ENCODE assay signal across 16 cellular contexts in genomic region chr7:152661479-152661878, GRCh38. TPM values are rescaled to one million over a fixed set of nuclear protein-coding genes. Genes with fewer than 3 reads are reported as not detected.
A peak's percentile ranks its signal among the peaks of the same experiment; 100 is the strongest.
DNase-seq lines count a peak whose midpoint lies in the region; ATAC-seq and TF ChIP-seq lines count a peak whose summit lies in the region.
"Had no signal": no experiment of that assay in that cellular context is flagged by ENCODE, and none has a peak within 500 bp of the region (broad histone marks: within the 10 kb centered on the region; RNA-seq: fewer than 3 reads in every experiment).

No MANE protein-coding gene starts in this region.

- no peak overlapping the region for H3K4me3 Mint-ChIP-seq in activated CD8-positive, alpha-beta memory T cell treated with anti-CD3 and anti-CD28 coated beads, Interleukin-2, amount 10 ng/mL, durations not matched to agents 7 days and 5 days
- no peak overlapping the region for H3K4me3 Mint-ChIP-seq in endothelial cell (ENCODE audit: unreplicated experiment)

- ATAC-seq in activated CD8-positive, alpha-beta memory T cell treated with anti-CD3 and anti-CD28 coated beads, Interleukin-2, amount 10 ng/mL, durations not matched to agents 7 days and 5 days: no peak
- ATAC-seq in Panc1: peak; percentile 62
- peak in 7 of 8 donors; percentile 46 to 97 (median 89) for ATAC-seq in heart right ventricle
- ATAC-seq in psoas muscle: peak; percentile 63 to 80 (median 76)

- in situ Hi-C loops in Panc1 (cut with HindIII; ENCODE audit: low pct_unique_long_range_greater_than_20kb, low sequenced_read_pairs): no loop called here

- peak overlapping the region; percentile 21 for H3K27ac Mint-ChIP-seq in activated CD8-positive, alpha-beta memory T cell treated with anti-CD3 and anti-CD28 coated beads, Interleukin-2, amount 10 ng/mL, durations not matched to agents 7 days and 5 days
- no peak overlapping the region for H3K27ac Mint-ChIP-seq in endothelial cell (ENCODE audit: unreplicated experiment)

- H3K4me3 ChIP-seq in Panc1 (ENCODE audit: low read depth in 2 of 2, low read length in 2 of 2): no peak overlapping the region
- H3K4me3 ChIP-seq in heart right ventricle: no peak overlapping the region
- no peak overlapping the region for H3K4me3 ChIP-seq in psoas muscle
- H3K4me3 ChIP-seq in stomach: no peak overlapping the region
- H3K4me3 ChIP-seq: A549 had no signal

- H3K36me3 ChIP-seq in Panc1 (ENCODE audit: control insufficient read depth, insufficient read depth, low read length): no peaks in the 10 kb centered on the region
- H3K36me3 ChIP-seq in heart right ventricle: peaks cover 0 to 7% (median 0%) of the 10 kb centered on the region in 9 donors
- H3K36me3 ChIP-seq in psoas muscle (ENCODE audit: insufficient read depth in 1 of 2, low read depth in 1 of 2): no peaks in the 10 kb centered on the region
- no peaks in the 10 kb centered on the region for H3K36me3 ChIP-seq in stomach

- H3K4me1 Mint-ChIP-seq in activated CD8-positive, alpha-beta memory T cell treated with anti-CD3 and anti-CD28 coated beads, Interleukin-2, amount 10 ng/mL, durations not matched to agents 7 days and 5 days: no peaks in the 10 kb centered on the region
- peaks cover 13% of the 10 kb centered on the region for H3K4me1 Mint-ChIP-seq in endothelial cell (ENCODE audit: unreplicated experiment)

- DNase-seq in activated CD8-positive, alpha-beta memory T cell treated with anti-CD3 and anti-CD28 coated beads, Interleukin-2, amount 10 ng/mL, durations not matched to agents 7 days and 5 days: no peak
- DNase-seq in activated CD8-positive, alpha-beta memory T cell treated with anti-CD3 and anti-CD28 coated beads, Interleukin-2, amount 50 U/mL, for 4 hours: no peak
- no peak for DNase-seq in Panc1 (ENCODE audit: low read depth, low spot score)
- DNase-seq in heart right ventricle: no peak
- no peak for DNase-seq in psoas muscle
- no peak for DNase-seq in endothelial cell (ENCODE audit: low spot score)
- DNase-seq in hippocampal formation (lab: John Stamatoyannopoulos, UW): no peak
- no peak for DNase-seq in stomach
- DNase-seq: COR-L47, DMS53, MV-4-11, NCI-H1417 treated with DMSO at 0.1 percent for 48 hours, NCI-H2029 treated with DMSO at 0.1 percent for 48 hours, NCI-H510A had no signal

- POLR2A ChIA-PET in Panc1 (lab: Charles Lee): no interaction called here

- CTCF ChIA-PET in activated CD8-positive, alpha-beta memory T cell treated with anti-CD3 and anti-CD28 coated beads, Interleukin-2, amount 10 ng/mL, durations not matched to agents 7 days and 5 days (lab: Charles Lee): no interaction called here
- CTCF ChIA-PET in Panc1 (lab: Charles Lee): no interaction called here

- no peak for TF ChIP-seq CTCF in Panc1 (IDR thresholded peaks at IDR 0.05)
- no peak for TF ChIP-seq CTCF in heart right ventricle (IDR thresholded peaks at IDR 0.05)
- TF ChIP-seq CTCF in psoas muscle (IDR thresholded peaks at IDR 0.05): no peak
- TF ChIP-seq CTCF in endothelial cell (IDR thresholded peaks at IDR 0.05; ENCODE audit: unreplicated experiment): no peak
- no peak for TF ChIP-seq CTCF in stomach (IDR thresholded peaks at IDR 0.05)

- intact Hi-C loops in Panc1 (cut with micrococcal nuclease; ENCODE audit: unreplicated experiment): no loop called here
- intact Hi-C loops in heart right ventricle (cut with DNase I): no loop called here
- intact Hi-C loops in psoas muscle (cut with DNase I): no loop called here
- intact Hi-C loops in stomach (cut with DNase I; ENCODE audit: low total_unique reads): no loop called here

- no TSS peak for BruUV-seq in Panc1 (replicated peaks; lab: Mats Ljungman, UMichigan)

- H3K9me3 ChIP-seq in Panc1 (ENCODE audit: control insufficient read depth, insufficient read depth, low read depth, low read length): no peaks in the 10 kb centered on the region
- H3K9me3 ChIP-seq in heart right ventricle: no peaks in the 10 kb centered on the region
- H3K9me3 ChIP-seq in psoas muscle: no peaks in the 10 kb centered on the region
- H3K9me3 ChIP-seq in stomach: no peaks in the 10 kb centered on the region
- H3K9me3 ChIP-seq: A549 had no signal

- H3K9me3 Mint-ChIP-seq in activated CD8-positive, alpha-beta memory T cell treated with anti-CD3 and anti-CD28 coated beads, Interleukin-2, amount 10 ng/mL, durations not matched to agents 7 days and 5 days (ENCODE audit: low read depth): no peaks in the 10 kb centered on the region
- H3K9me3 Mint-ChIP-seq in endothelial cell (ENCODE audit: unreplicated experiment): no peaks in the 10 kb centered on the region

- H3K4me1 ChIP-seq in Panc1 (ENCODE audit: control insufficient read depth, insufficient read depth, low read length) (no peaks in the 10 kb centered on the region), heart right ventricle (peaks cover 0 to 11% (median 0%) of the 10 kb centered on the region in 9 donors), psoas muscle (no peaks in the 10 kb centered on the region), stomach (peaks cover 0 to 13% (median 5%) of the 10 kb centered on the region in 4 donors)
- H3K4me1 ChIP-seq: A549 had no signal

- WGBS in heart right ventricle, 2 donors: 60 to 69% methylated on average over 1 of the region's 1 CpG
- 33 to 54% (median 45%) methylated on average over 1 of the region's 1 CpG for WGBS in psoas muscle, 3 donors
- 88 to 100% (median 93%) methylated on average over 1 of the region's 1 CpG for whole genome bisulfite sequencing in stomach, 5 donors

- peaks cover 45% of the 10 kb centered on the region for H3K36me3 Mint-ChIP-seq in activated CD8-positive, alpha-beta memory T cell treated with anti-CD3 and anti-CD28 coated beads, Interleukin-2, amount 10 ng/mL, durations not matched to agents 7 days and 5 days
- H3K36me3 Mint-ChIP-seq in endothelial cell (ENCODE audit: low read depth, unreplicated experiment): no peaks in the 10 kb centered on the region

- TF ChIP-seq POLR2A in stomach (IDR thresholded peaks at IDR 0.05): no peak

- no peaks in the 10 kb centered on the region for H3K27me3 Mint-ChIP-seq in activated CD8-positive, alpha-beta memory T cell treated with anti-CD3 and anti-CD28 coated beads, Interleukin-2, amount 10 ng/mL, durations not matched to agents 7 days and 5 days
- no peaks in the 10 kb centered on the region for H3K27me3 Mint-ChIP-seq in endothelial cell (ENCODE audit: unreplicated experiment)

- H3K27me3 ChIP-seq in Panc1 (ENCODE audit: control insufficient read depth, insufficient read depth, low read length) (no peaks in the 10 kb centered on the region), heart right ventricle (no peaks in the 10 kb centered on the region), psoas muscle (ENCODE audit: insufficient read depth in 3 of 3, low read length in 2 of 3) (no peaks in the 10 kb centered on the region), stomach (no peaks in the 10 kb centered on the region)

- H3K27ac ChIP-seq in Panc1 (ENCODE audit: low read length) (no peak overlapping the region), heart right ventricle (peak overlapping the region in 7 of 10 donors; percentile 7 to 55 (median 44)), psoas muscle (peak overlapping the region; percentile 11), stomach (no peak overlapping the region)
- H3K27ac ChIP-seq: A549, C4-2B had no signal

- TF ChIP-seq EP300 in stomach (IDR thresholded peaks at IDR 0.05): no peak

RNA-seq across cellular contexts. Expression of gene XRCC2, which starts 14.5 kb away (rescaled TPM):
- 10 to 100 TPM; 18.0 to 20.6 TPM for total RNA-seq in activated CD8-positive, alpha-beta memory T cell treated with anti-CD3 and anti-CD28 coated beads, Interleukin-2, amount 10 ng/mL, durations not matched to agents 7 days and 5 days
- total RNA-seq in Panc1 (2021; ENCODE audit: unreplicated experiment): 10.3 TPM
- polyA plus RNA-seq in Panc1 (2012; ENCODE audit: insufficient read length): 2.4 TPM
- total RNA-seq in heart right ventricle: under 1 TPM; 0.27 to 0.71 (median 0.50) TPM
- polyA plus RNA-seq in heart right ventricle: under 1 TPM; 0.06 to 0.29 TPM
- under 1 TPM; 0.11 to 0.26 (median 0.15) TPM for total RNA-seq in psoas muscle
- polyA plus RNA-seq in psoas muscle: under 1 TPM; 0.01 to 0.55 (median 0.17) TPM
- total RNA-seq in endothelial cell (ENCODE audit: unreplicated experiment): 2.9 TPM
- total RNA-seq in stomach: 10 to 100 TPM in 1 of 5 donors, 1 to 10 TPM in 2, under 1 TPM in 2; 0.58 to 10.1 (median 1.8) TPM
- under 1 TPM; 0.46 to 0.68 (median 0.50) TPM for polyA plus RNA-seq in stomach

Comparison
In these comparisons a context has a peak if more than half of its experiments do, and no peak if none do; other contexts are left out.
1. H3K27ac ChIP-seq: peak in heart right ventricle (7 of 10) and psoas muscle (single experiment); none in Panc1 (single experiment) and stomach (0 of 5).